14 cellular contexts compared by ENCODE assay signal in the genomic region with DNA sequence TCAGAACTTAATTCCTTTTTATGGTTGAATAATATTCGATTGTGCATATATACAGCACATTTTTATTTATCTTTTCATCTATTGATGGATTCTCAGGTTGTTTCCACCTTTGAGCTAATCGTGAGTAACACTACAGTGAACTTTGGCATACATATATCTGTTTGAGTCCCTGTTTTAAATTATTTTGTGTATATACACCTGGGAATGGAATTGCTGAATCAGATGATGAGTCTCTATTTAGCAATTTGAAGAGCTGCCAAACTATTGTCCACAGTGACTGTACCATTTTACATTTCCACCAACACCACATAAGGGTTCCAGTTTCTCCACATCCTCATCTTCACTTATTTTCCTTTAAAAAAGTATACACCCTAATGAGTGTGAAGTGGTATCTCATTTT.
A peak's percentile ranks its signal among the peaks of the same experiment; 100 is the strongest.
DNase-seq lines count a peak whose midpoint lies in the region; ATAC-seq and TF ChIP-seq lines count a peak whose summit lies in the region.
"Had no signal": no experiment of that assay in that cellular context is flagged by ENCODE, and none has a peak within 500 bp of the region (broad histone marks: within the 10 kb centered on the region; RNA-seq: fewer than 3 reads in every experiment).

No MANE protein-coding gene starts in this region.

- DNase-seq in HS-5 (ENCODE audit: low read depth) (peak; percentile 33), RWPE2 (ENCODE audit: low spot score) (no peak), renal cortical epithelial cell (ENCODE audit: low read depth) (peak; percentile 30), NCI-H446 treated with DMSO at 0.1 percent for 48 hours (lab: John Stamatoyannopoulos, UW) (no peak), GOT3 (lab: John Stamatoyannopoulos, UW) (no peak), DMS53 (lab: John Stamatoyannopoulos, UW) (no peak)
- DNase-seq: Caco-2; CD4-positive, CD25-positive, alpha-beta regulatory T cell; DMS153; EL; NCI-H1417 treated with DMSO at 0.1 percent for 48 hours; NCI-H2029 treated with DMSO at 0.1 percent for 48 hours; NCI-H510A treated with DMSO at 0.1 percent for 48 hours had no signal

- no peaks in the 10 kb centered on the region for H3K4me1 ChIP-seq in RWPE2 (ENCODE audit: insufficient read depth, poor library complexity, severe bottlenecking)
- H3K4me1 ChIP-seq: Caco-2 had no signal

- peak; percentile 90 for ATAC-seq in RWPE2 (ENCODE audit: low read depth)
- peak; percentile 88 for ATAC-seq in esophagus mucosa

- no peaks in the 10 kb centered on the region for H3K36me3 ChIP-seq in RWPE2 (ENCODE audit: low read depth)

- H3K9me3 ChIP-seq in RWPE2 (ENCODE audit: severe bottlenecking), result no peaks in the 10 kb centered on the region
- H3K9me3 ChIP-seq: Caco-2 had no signal

- no peak for TF ChIP-seq CTCF in RWPE2 (IDR thresholded peaks at IDR 0.05; ENCODE audit: poor library complexity, severe bottlenecking)

- H3K27ac ChIP-seq in RWPE2 (ENCODE audit: poor library complexity, severe bottlenecking), result peak overlapping the region; percentile 31

- H3K27me3 ChIP-seq in RWPE2 (ENCODE audit: insufficient read depth, poor library complexity, severe bottlenecking), result no peaks in the 10 kb centered on the region

- no peak overlapping the region for H3K4me3 ChIP-seq in RWPE2 (ENCODE audit: severe bottlenecking)

Comparison
In these comparisons a context has a peak if more than half of its experiments do, and no peak if none do; other contexts are left out.
1. DNase-seq: peak in HS-5 (single experiment) and renal cortical epithelial cell (single experiment); none in RWPE2 (single experiment), NCI-H446 treated with DMSO at 0.1 percent for 48 hours (single experiment), GOT3 (single experiment) and DMS53 (single experiment).